ENCODE assay signal across 1 cellular context in genomic region chr3:185781759-185782158, GRCh38.
TF ChIP-seq lines count a peak whose summit lies in the region.

No MANE protein-coding gene starts in this region.

TF ChIP-seq in GM12878, 131 proteins besides CTCF, POLR2A, EP300 and RAD21:
- TF ChIP-seq RUNX3 (IDR thresholded peaks at IDR 0.05; ENCODE audit: low read length) (peak; percentile 43; the same call in 1 of the 2 replicates), ZBED1 (IDR thresholded peaks at IDR 0.05; ENCODE audit: borderline replicate concordance) (no peak)
